Comparison of ENCODE assay signal across 21 cellular contexts in genomic region chr4:8323947-8324555, GRCh38. TPM values are rescaled to one million over a fixed set of nuclear protein-coding genes. Genes with fewer than 3 reads are reported as not detected.
DNase-seq lines count a peak whose midpoint lies in the region; ATAC-seq and TF ChIP-seq lines count a peak whose summit lies in the region.
"Had no signal": no experiment of that assay in that cellular context is flagged by ENCODE, and none has a peak within 500 bp of the region (broad histone marks: within the 10 kb centered on the region; RNA-seq: fewer than 3 reads in every experiment).

No MANE protein-coding gene starts in this region.

- no peaks in the 10 kb centered on the region for H3K23me2 ChIP-seq in H9 (ENCODE audit: insufficient read length, low read depth, low read length, poor library complexity, severe bottlenecking)

- H3T11ph ChIP-seq in H9 (ENCODE audit: low read length) = no peak overlapping the region

- H2AFZ ChIP-seq in H9 (ENCODE audit: low read length) = no peak overlapping the region

- H3K4me1 Mint-ChIP-seq in H9 = peaks cover 0 to 7% of the 10 kb centered on the region in 2 experiments; a peak in 2 of 4 replicates
- H3K4me1 Mint-ChIP-seq: activated CD4-positive, alpha-beta T cell treated with anti-CD3 and anti-CD28 coated beads, Interleukin-2, amount 10 ng/mL, durations not matched to agents 24 days and 14 days; stimulated activated effector memory CD8-positive, alpha-beta T cell treated with anti-CD3 and anti-CD28 coated beads, Interleukin-12 subunit alpha, Interleukin-12 subunit beta, amount 100 ng/mL, for 72 hours had no signal

- POLR2A ChIA-PET in RWPE1 (lab: Yijun Ruan, JAX; ENCODE audit: low non-redundant PET) = no interaction called here

- no peaks in the 10 kb centered on the region for H3K4me1 ChIP-seq in H9 (ENCODE audit: insufficient read depth, low read length)

- no peak overlapping the region for H3K14ac ChIP-seq in H9 (ENCODE audit: insufficient read depth, low read length)

- H2BK20ac ChIP-seq in H9 (ENCODE audit: low read depth, low read length, poor library complexity, severe bottlenecking) = no peak overlapping the region

- no CpG with 5 or more reads among the region's 5 CpGs for WGBS in H9 (ENCODE audit: extremely low coverage, insufficient read length, low lambda C conversion rate)

- no peak overlapping the region for H3K23ac ChIP-seq in H9 (ENCODE audit: insufficient read length, low read depth, low read length)

- no peak overlapping the region for H2AK5ac ChIP-seq in H9 (ENCODE audit: insufficient read length, low read length)

- peaks cover 0 to 13% of the 10 kb centered on the region in 2 experiments; a peak in 2 of 5 replicates for H3K9me3 Mint-ChIP-seq in H9
- H3K9me3 Mint-ChIP-seq: activated CD4-positive, alpha-beta T cell treated with anti-CD3 and anti-CD28 coated beads, Interleukin-2, amount 10 ng/mL, durations not matched to agents 24 days and 14 days; dendritic cell treated with granulocyte-macrophage colony-stimulating factor and Interleukin-4, amounts not matched to agents 40 ng/mL and 50 ng/mL, for 4 days; stimulated activated effector memory CD8-positive, alpha-beta T cell treated with anti-CD3 and anti-CD28 coated beads, Interleukin-12 subunit alpha, Interleukin-12 subunit beta, amount 100 ng/mL, for 72 hours had no signal

- H3K27me3 ChIP-seq in H9 (ENCODE audit: insufficient read depth, low read length) = no peaks in the 10 kb centered on the region
- H3K27me3 ChIP-seq: cardiac muscle cell, heart left ventricle had no signal

- no peak overlapping the region for H4K8ac ChIP-seq in H9 (replicated peaks; ENCODE audit: insufficient read length, low read depth, low read length)

- H3K36me3 Mint-ChIP-seq in H9 (ENCODE audit: insufficient read depth in 1 of 3, low read depth in 3 of 3) = no peaks in the 10 kb centered on the region
- H3K36me3 Mint-ChIP-seq: stimulated activated effector memory CD8-positive, alpha-beta T cell treated with anti-CD3 and anti-CD28 coated beads, Interleukin-12 subunit alpha, Interleukin-12 subunit beta, amount 100 ng/mL, for 72 hours had no signal

- H4K5ac ChIP-seq in H9 (ENCODE audit: insufficient read length, low read depth, low read length) = no peak overlapping the region

- H3K56ac ChIP-seq in H9 (ENCODE audit: insufficient read length, low read depth, low read length) = no peak overlapping the region

- H4K20me1 ChIP-seq in H9 (ENCODE audit: control insufficient read depth, insufficient read depth, insufficient read length) = no peaks in the 10 kb centered on the region

- H2BK5ac ChIP-seq in H9 (ENCODE audit: insufficient read length, low read length) = no peak overlapping the region

- TF ChIP-seq CTCF in H9 (conservative IDR thresholded peaks at IDR 0.05) = no peak
- TF ChIP-seq CTCF in RWPE1 (conservative IDR thresholded peaks at IDR 0.05; ENCODE audit: low read depth) = no peak

- no peak overlapping the region for H2BK120ac ChIP-seq in H9 (ENCODE audit: low read depth, low read length, poor library complexity, severe bottlenecking)

- peak; percentile 10 for DNase-seq in H9
- DNase-seq in RWPE1 (ENCODE audit: low spot score) = no peak
- peak; percentile 42 for DNase-seq in islet precursor cell
- DNase-seq in stimulated activated CD8-positive, alpha-beta memory T cell treated with anti-CD3 and anti-CD28 coated beads, Interleukin-4, amount 100 ng/mL, for 48 hours = peak; percentile 13
- no peak for DNase-seq in amniotic stem cell (lab: John Stamatoyannopoulos, UW)
- DNase-seq in MV-4-11 (lab: John Stamatoyannopoulos, UW) = no peak
- DNase-seq: activated CD4-positive, alpha-beta T cell treated with anti-CD3 and anti-CD28 coated beads, Interleukin-2, amount 10 ng/mL, durations not matched to agents 24 days and 14 days; activated naive CD4-positive, alpha-beta T cell treated with Interleukin-2 at 50 U/mL for 16 hours; AML-193; left colon; NCI-H1417; NCI-H2107; NCI-H510A; T-helper 2 cell had no signal

- no peak for ATAC-seq in GM19467 (IDR thresholded peaks at IDR 0.05; ENCODE audit: unreplicated experiment)
- ATAC-seq: heart left ventricle; left colon; stimulated activated effector memory CD8-positive, alpha-beta T cell treated with anti-CD3 and anti-CD28 coated beads, Interleukin-12 subunit alpha, Interleukin-12 subunit beta, amount 100 ng/mL, for 72 hours had no signal

- H3K79me2 ChIP-seq in H9 (ENCODE audit: insufficient read depth, low read length) = no peaks in the 10 kb centered on the region

- CTCF ChIA-PET in RWPE1 (lab: Yijun Ruan, JAX) = no interaction called here

- H3K79me1 ChIP-seq in H9 (ENCODE audit: insufficient read depth, low read depth, low read length, poor library complexity, severe bottlenecking) = no peaks in the 10 kb centered on the region

- no peak overlapping the region for H2BK12ac ChIP-seq in H9 (ENCODE audit: insufficient read length, low read depth, low read length)

- H2BK15ac ChIP-seq in H9 (ENCODE audit: low read depth, low read length) = no peak overlapping the region

- no peak overlapping the region for H3K4me3 Mint-ChIP-seq in H9
- H3K4me3 Mint-ChIP-seq: activated CD4-positive, alpha-beta T cell treated with anti-CD3 and anti-CD28 coated beads, Interleukin-2, amount 10 ng/mL, durations not matched to agents 24 days and 14 days; dendritic cell treated with granulocyte-macrophage colony-stimulating factor and Interleukin-4, amounts not matched to agents 40 ng/mL and 50 ng/mL, for 4 days; nephron; stimulated activated effector memory CD8-positive, alpha-beta T cell treated with anti-CD3 and anti-CD28 coated beads, Interleukin-12 subunit alpha, Interleukin-12 subunit beta, amount 100 ng/mL, for 72 hours had no signal

- H3K27me3 Mint-ChIP-seq in H9 (ENCODE audit: low read depth) = peaks cover 11% of the 10 kb centered on the region
- H3K27me3 Mint-ChIP-seq: activated CD4-positive, alpha-beta T cell treated with anti-CD3 and anti-CD28 coated beads, Interleukin-2, amount 10 ng/mL, durations not matched to agents 24 days and 14 days; dendritic cell treated with granulocyte-macrophage colony-stimulating factor and Interleukin-4, amounts not matched to agents 40 ng/mL and 50 ng/mL, for 4 days had no signal

- no peak overlapping the region for H4K91ac ChIP-seq in H9 (ENCODE audit: insufficient read length, low read depth, low read length)

- H3K18ac ChIP-seq in H9 (ENCODE audit: insufficient read length, low read depth, low read length) = no peak overlapping the region

- no peak overlapping the region; a peak in 1 of 7 replicates for H3K27ac Mint-ChIP-seq in H9
- H3K27ac Mint-ChIP-seq: activated CD4-positive, alpha-beta T cell treated with anti-CD3 and anti-CD28 coated beads, Interleukin-2, amount 10 ng/mL, durations not matched to agents 24 days and 14 days; dendritic cell treated with granulocyte-macrophage colony-stimulating factor and Interleukin-4, amounts not matched to agents 40 ng/mL and 50 ng/mL, for 4 days; nephron; stimulated activated effector memory CD8-positive, alpha-beta T cell treated with anti-CD3 and anti-CD28 coated beads, Interleukin-12 subunit alpha, Interleukin-12 subunit beta, amount 100 ng/mL, for 72 hours had no signal

- H3K27ac ChIP-seq in H9 (ENCODE audit: insufficient read length, low read depth, low read length) (no peak overlapping the region), RWPE1 (0 out of 2 replicates have a peak overlapping the region, but pooled peaks have one; percentile 10)
- H3K27ac ChIP-seq: cardiac muscle cell, heart left ventricle, SK-N-MC had no signal

- H3K9me3 ChIP-seq in H9 (ENCODE audit: control insufficient read depth, low read depth, low read length) = no peaks in the 10 kb centered on the region

- H3K4ac ChIP-seq in H9 (ENCODE audit: low read depth, low read length) = no peak overlapping the region

- no peak overlapping the region for H3K4me2 ChIP-seq in H9 (ENCODE audit: insufficient read depth, insufficient read length, low read length)

- no peak overlapping the region for H3K9ac ChIP-seq in H9 (ENCODE audit: extremely low read depth, insufficient read length, low read length)

RNA-seq across cellular contexts. Expression of gene HTRA3, which starts 54.5 kb away (rescaled TPM):
- 2.9 and 3.0 TPM in 2 replicates for total RNA-seq in H9 (2021)
- total RNA-seq: activated CD4-positive, alpha-beta T cell treated with anti-CD3 and anti-CD28 coated beads, Interleukin-2, amount 10 ng/mL, durations not matched to agents 24 days and 14 days had no signal

Comparison
In these comparisons a context has a peak if more than half of its experiments do, and no peak if none do; other contexts are left out.
1. DNase-seq: peak in H9 (single experiment), islet precursor cell (single experiment) and stimulated activated CD8-positive, alpha-beta memory T cell treated with anti-CD3 and anti-CD28 coated beads, Interleukin-4, amount 100 ng/mL, for 48 hours (single experiment); none in RWPE1 (single experiment), amniotic stem cell (single experiment) and MV-4-11 (single experiment).